In genomic region chr19:46618670-46619231, GRCh38 we compare ENCODE assay signal across 8 cellular contexts. TPM values are rescaled to one million over a fixed set of nuclear protein-coding genes. Genes with fewer than 3 reads are reported as not detected.
A peak's percentile ranks its signal among the peaks of the same experiment; 100 is the strongest.
DNase-seq lines count a peak whose midpoint lies in the region; ATAC-seq and TF ChIP-seq lines count a peak whose summit lies in the region.
"Had no signal": no experiment of that assay in that cellular context is flagged by ENCODE, and none has a peak within 500 bp of the region (broad histone marks: within the 10 kb centered on the region; RNA-seq: fewer than 3 reads in every experiment).

No MANE protein-coding gene starts in this region.

- DNase-seq in GM06990 (ENCODE audit: extremely low read depth, insufficient read length) (peak; percentile 68), ascending aorta (ENCODE audit: low spot score in 2 of 2) (no peak), posterior vena cava (ENCODE audit: low spot score) (no peak), smooth muscle cell (lab: John Stamatoyannopoulos, UW; ENCODE audit: unreplicated experiment) (no peak)
- DNase-seq in naive thymus-derived CD8-positive, alpha-beta T cell = peak in 1 of 10 donors; percentile 37

- POLR2A ChIA-PET in naive thymus-derived CD8-positive, alpha-beta T cell (lab: Charles Lee) = interaction anchor here (0.9 to 4.2 kb wide), 4 partner anchors 12 to 17 kb away, joined by 4 to 25 read pairs (median 18); partner anchors contain the start of genes CALM3 and GNG8

- WGBS in smooth muscle cell (ENCODE audit: low lambda C conversion rate) = 81% methylated on average over 9 of the region's 9 CpGs

- H3K27me3 Mint-ChIP-seq in naive thymus-derived CD8-positive, alpha-beta T cell = no peaks in the 10 kb centered on the region

- H3K4me1 Mint-ChIP-seq in naive thymus-derived CD8-positive, alpha-beta T cell = peaks cover 25 to 85% (median 66%) of the 10 kb centered on the region in 4 donors

- peak overlapping the region; percentile 8 to 81 (median 60) for H3K4me3 Mint-ChIP-seq in naive thymus-derived CD8-positive, alpha-beta T cell

- H3K4me3 ChIP-seq in GM06990 (replicated peaks; ENCODE audit: low read depth, low read length) (peak overlapping the region; percentile 34; the same call in 1 of the 2 replicates), ascending aorta (no peak overlapping the region), smooth muscle cell (no peak overlapping the region)

- H3K4me2 ChIP-seq in smooth muscle cell = no peak overlapping the region

- peak overlapping the region; percentile 50 to 98 (median 90) for H3K27ac Mint-ChIP-seq in naive thymus-derived CD8-positive, alpha-beta T cell

- no peak overlapping the region for H2AFZ ChIP-seq in smooth muscle cell (ENCODE audit: low read depth)

- H3K36me3 ChIP-seq in GM06990 (ENCODE audit: control insufficient read depth, insufficient read depth, low read length) (peaks cover 3% of the 10 kb centered on the region; the same call in 1 of the 2 replicates), ascending aorta (peaks cover 0 to 8% of the 10 kb centered on the region in 2 donors), smooth muscle cell (ENCODE audit: low read depth) (no peaks in the 10 kb centered on the region)

- H3F3A ChIP-seq in smooth muscle cell (ENCODE audit: low read depth) = no peaks in the 10 kb centered on the region

- H3K4me1 ChIP-seq in ascending aorta = peaks cover 22 to 42% of the 10 kb centered on the region in 2 donors
- peaks cover 9% of the 10 kb centered on the region for H3K4me1 ChIP-seq in smooth muscle cell (ENCODE audit: low read depth)

- TF ChIP-seq CTCF in GM06990 (IDR thresholded peaks at IDR 0.05; ENCODE audit: insufficient read depth, low read length, poor library complexity, severe bottlenecking) (no peak), ascending aorta (IDR thresholded peaks at IDR 0.05) (no peak), smooth muscle cell (IDR thresholded peaks at IDR 0.05; ENCODE audit: borderline replicate concordance, insufficient read depth, poor library complexity, severe bottlenecking) (no peak)

- no peak overlapping the region for H3K9ac ChIP-seq in smooth muscle cell (ENCODE audit: low read depth)

- H3K9me3 Mint-ChIP-seq in naive thymus-derived CD8-positive, alpha-beta T cell = no peaks in the 10 kb centered on the region

- no peaks in the 10 kb centered on the region for H3K79me2 ChIP-seq in smooth muscle cell (ENCODE audit: low read depth)

- no peaks in the 10 kb centered on the region for H3K36me3 Mint-ChIP-seq in naive thymus-derived CD8-positive, alpha-beta T cell

- H3K9me3 ChIP-seq in ascending aorta = no peaks in the 10 kb centered on the region
- no peaks in the 10 kb centered on the region for H3K9me3 ChIP-seq in smooth muscle cell (replicated peaks; ENCODE audit: low read depth)

- H3K27ac ChIP-seq in ascending aorta (peak overlapping the region; percentile 97 to 98), smooth muscle cell (ENCODE audit: low read depth) (no peak overlapping the region)

- no peaks in the 10 kb centered on the region for H3K27me3 ChIP-seq in GM06990 (replicated peaks; ENCODE audit: control insufficient read depth, insufficient read depth, low read length)
- H3K27me3 ChIP-seq in ascending aorta = no peaks in the 10 kb centered on the region
- H3K27me3 ChIP-seq in smooth muscle cell (ENCODE audit: low read depth) = no peaks in the 10 kb centered on the region

- no peaks in the 10 kb centered on the region for H4K20me1 ChIP-seq in smooth muscle cell (ENCODE audit: low read depth)

- intact Hi-C loops in ascending aorta (cut with DNase I) = no loop called here
- intact Hi-C loops in posterior vena cava (cut with DNase I) = loop anchor here in 1 of 2 donors (10.0 kb wide), 1 partner anchor 106 kb away; no protein-coding TSS in a partner anchor

- ATAC-seq in HG03159 (IDR thresholded peaks at IDR 0.05; ENCODE audit: unreplicated experiment) (peak; percentile 37), GM18519 (IDR thresholded peaks at IDR 0.05; ENCODE audit: low FRiP score, unreplicated experiment) (no peak)
- ATAC-seq in naive thymus-derived CD8-positive, alpha-beta T cell = peak; percentile 36 to 52
- ATAC-seq: left lobe of liver had no signal

RNA-seq across cellular contexts. Expression of gene PTGIR, which starts 6.1 kb away (rescaled TPM):
- total RNA-seq in ascending aorta (120 TPM), posterior vena cava (10 to 100 TPM; 17.3 to 29.8 TPM), smooth muscle cell (0.09 and 2.3 TPM in 2 replicates)
- total RNA-seq in naive thymus-derived CD8-positive, alpha-beta T cell = under 1 TPM in 1 of 2 experiments, not detected in 1; 0.25 TPM
- polyA plus RNA-seq in naive thymus-derived CD8-positive, alpha-beta T cell = 1 to 10 TPM in 1 of 3 donors, under 1 TPM in 2; 0.12 to 2.8 (median 0.55) TPM
- 0.81 and 1.3 TPM in 2 replicates for polyA plus RNA-seq in smooth muscle cell

RNA-seq across cellular contexts. Expression of gene GNG8, which starts 17.3 kb away (rescaled TPM):
- total RNA-seq in ascending aorta (not detected), posterior vena cava (not detected), smooth muscle cell (not detected in 2 replicates)
- not detected for total RNA-seq in naive thymus-derived CD8-positive, alpha-beta T cell
- not detected for polyA plus RNA-seq in naive thymus-derived CD8-positive, alpha-beta T cell
- polyA plus RNA-seq in smooth muscle cell = 3.3 TPM in 1 of 2 replicates, not detected in the other
- total RNA-seq: left lobe of liver had no signal

RNA-seq across cellular contexts. Expression of gene CALM3, which starts 17.6 kb away (rescaled TPM):
- total RNA-seq in ascending aorta (159 TPM), posterior vena cava (100 to 1,000 TPM; 182 to 244 TPM), smooth muscle cell (152 and 172 TPM in 2 replicates)
- total RNA-seq in naive thymus-derived CD8-positive, alpha-beta T cell = 100 to 1,000 TPM; 185 to 190 TPM
- polyA plus RNA-seq in naive thymus-derived CD8-positive, alpha-beta T cell = 100 to 1,000 TPM; 188 to 221 (median 214) TPM
- polyA plus RNA-seq in smooth muscle cell = 165 and 183 TPM in 2 replicates

RNA-seq across cellular contexts. Expression of gene DACT3, which starts 42.2 kb away (rescaled TPM):
- total RNA-seq in ascending aorta (104 TPM), posterior vena cava (100 to 1,000 TPM in 1 of 2 donors, 10 to 100 TPM in 1; 72.0 to 122 TPM), smooth muscle cell (6.2 and 12.3 TPM in 2 replicates)
- total RNA-seq in naive thymus-derived CD8-positive, alpha-beta T cell = under 1 TPM in 1 of 2 experiments, not detected in 1; 0.13 TPM
- under 1 TPM in 1 of 3 donors, not detected in 2; 0.13 TPM for polyA plus RNA-seq in naive thymus-derived CD8-positive, alpha-beta T cell
- 19.1 and 22.7 TPM in 2 replicates for polyA plus RNA-seq in smooth muscle cell
